8 cellular contexts compared by ENCODE assay signal in the genomic region with DNA sequence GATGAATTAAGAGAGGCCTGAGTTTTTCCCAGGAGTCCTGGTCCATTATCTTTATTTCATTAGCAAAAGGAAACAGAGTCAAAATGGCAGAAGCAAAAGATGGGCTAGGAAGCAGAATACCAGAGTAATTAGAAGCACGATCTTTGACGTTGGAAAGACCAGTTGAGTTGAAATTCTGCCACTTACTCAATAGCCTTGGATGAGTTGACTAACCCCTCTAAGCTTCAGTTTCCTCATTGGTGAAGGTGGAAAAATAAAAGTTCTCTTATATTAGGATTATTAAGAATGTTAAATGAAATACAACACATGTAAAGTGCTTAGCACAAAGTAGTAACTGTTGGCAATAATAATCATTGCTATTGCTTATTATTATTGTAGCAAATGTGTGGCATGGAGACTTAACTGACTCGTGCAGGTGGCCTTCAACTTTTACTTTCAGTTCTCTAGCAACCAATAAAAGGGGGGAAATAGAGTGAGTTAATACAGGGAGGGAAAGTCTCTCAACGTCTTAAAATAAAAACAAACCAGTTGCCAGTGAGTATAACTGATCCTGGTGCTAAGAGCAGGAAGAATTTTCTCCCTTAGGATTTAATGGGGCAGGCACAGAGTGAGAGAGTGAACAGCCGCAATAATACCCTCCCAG. TPM values are rescaled to one million over a fixed set of nuclear protein-coding genes. Genes with fewer than 3 reads are reported as not detected.
A peak's percentile ranks its signal among the peaks of the same experiment; 100 is the strongest.
DNase-seq lines count a peak whose midpoint lies in the region; ATAC-seq, FAIRE-seq and TF ChIP-seq lines count a peak whose summit lies in the region.
"Not testable (repeated sequence)": the region's sequence is repeated elsewhere in the genome, so short reads cannot be mapped to it uniquely, and the experiment has no call there.

No MANE protein-coding gene starts in this region.

- H3K9me3 ChIP-seq in CD8-positive, alpha-beta T cell (ENCODE audit: low read length); MM.1S (replicated peaks; ENCODE audit: insufficient read depth, low read length); spleen: not testable (repeated sequence)

- not testable (repeated sequence) for H3K9me2 ChIP-seq in MM.1S (replicated peaks; ENCODE audit: insufficient read depth, low read length)

- 26 to 44% (median 41%) methylated on average over 5 of the region's 5 CpGs for WGBS in spleen, 5 donors

- H3K4me3 ChIP-seq in CD8-positive, alpha-beta T cell (ENCODE audit: low read depth, low read length) = peak overlapping the region; percentile 17
- H3K4me3 ChIP-seq in MM.1S (ENCODE audit: low read length) (peak overlapping the region; percentile 32), spleen (peak overlapping the region in 3 of 8 donors; percentile 4 to 54 (median 21))
- not testable (repeated sequence) for H3K4me3 ChIP-seq in bronchial epithelial cell (ENCODE audit: low read depth, low read length)

- peak; percentile 49 for ATAC-seq in CD8-positive, alpha-beta T cell
- ATAC-seq in GM21786 (IDR thresholded peaks at IDR 0.05; ENCODE audit: unreplicated experiment) = peak; percentile 82
- peak; percentile 81 for ATAC-seq in HG03095 (IDR thresholded peaks at IDR 0.05; ENCODE audit: unreplicated experiment)

- H4K20me1 ChIP-seq in MM.1S (ENCODE audit: insufficient read depth, low read length) = not testable (repeated sequence)

- not testable (repeated sequence) for TF ChIP-seq POLR2A in spleen (IDR thresholded peaks at IDR 0.05)

- H2AFZ ChIP-seq in MM.1S (ENCODE audit: low read length) = peak overlapping the region; percentile 37

- intact Hi-C loops in CD8-positive, alpha-beta T cell (cut with DNase I, micrococcal nuclease) = loop anchor here in 1 of 2 experiments (5.0 kb wide), 1 partner anchor 666 kb away; no protein-coding TSS in a partner anchor
- intact Hi-C loops in spleen (cut with DNase I; ENCODE audit: low total_unique reads) = not testable (repeated sequence)

- H3K36me3 Mint-ChIP-seq in CD8-positive, alpha-beta T cell; activated CD4-positive, alpha-beta T cell treated with anti-CD3 and anti-CD28 coated beads, Interleukin-2, amount 10 ng/mL, durations not matched to agents 7 days and 5 days (ENCODE audit: low read depth): not testable (repeated sequence)

- CTCF ChIA-PET in CD8-positive, alpha-beta T cell (lab: Charles Lee); activated CD4-positive, alpha-beta T cell treated with anti-CD3 and anti-CD28 coated beads, Interleukin-2, amount 10 ng/mL, durations not matched to agents 7 days and 5 days (lab: Charles Lee): not testable (repeated sequence)

- not testable (repeated sequence) for H3K27ac ChIP-seq in CD8-positive, alpha-beta T cell (ENCODE audit: low read depth, low read length); MM.1S (ENCODE audit: low read length)
- peak overlapping the region in 5 of 8 donors; percentile 20 to 60 (median 30) for H3K27ac ChIP-seq in spleen

- not testable (repeated sequence) for H3K9ac ChIP-seq in MM.1S (ENCODE audit: low read length)

- not testable (repeated sequence) for H3K79me2 ChIP-seq in MM.1S (ENCODE audit: low read length)

- H3K27ac Mint-ChIP-seq in CD8-positive, alpha-beta T cell = peak overlapping the region; percentile 52
- peak overlapping the region; percentile 78 for H3K27ac Mint-ChIP-seq in activated CD4-positive, alpha-beta T cell treated with anti-CD3 and anti-CD28 coated beads, Interleukin-2, amount 10 ng/mL, durations not matched to agents 7 days and 5 days

- not testable (repeated sequence) for DNase-seq in CD8-positive, alpha-beta T cell; GM19239 (ENCODE audit: insufficient read length, low spot score); MM.1S; activated CD4-positive, alpha-beta T cell treated with anti-CD3 and anti-CD28 coated beads, Interleukin-2, amount 10 ng/mL, durations not matched to agents 7 days and 5 days; bronchial epithelial cell (ENCODE audit: low read depth); spleen

- H3F3A ChIP-seq in MM.1S (ENCODE audit: insufficient read depth, low read length) = not testable (repeated sequence)

- not testable (repeated sequence) for H3K27me3 Mint-ChIP-seq in CD8-positive, alpha-beta T cell (ENCODE audit: low read depth); activated CD4-positive, alpha-beta T cell treated with anti-CD3 and anti-CD28 coated beads, Interleukin-2, amount 10 ng/mL, durations not matched to agents 7 days and 5 days

- H3K9me3 Mint-ChIP-seq in CD8-positive, alpha-beta T cell; activated CD4-positive, alpha-beta T cell treated with anti-CD3 and anti-CD28 coated beads, Interleukin-2, amount 10 ng/mL, durations not matched to agents 7 days and 5 days: not testable (repeated sequence)

- H3K4me2 ChIP-seq in MM.1S (ENCODE audit: low read depth, low read length) = peak overlapping the region; percentile 63; the same call in 1 of the 2 replicates

- peak; percentile 82 for FAIRE-seq in GM19239 (lab: Jason Lieb, UNC)
- FAIRE-seq in bronchial epithelial cell (lab: Jason Lieb, UNC) = peak; percentile 76

- TF ChIP-seq CTCF in CD8-positive, alpha-beta T cell (IDR thresholded peaks at IDR 0.05); MM.1S (IDR thresholded peaks at IDR 0.05; ENCODE audit: low read length); bronchial epithelial cell (IDR thresholded peaks at IDR 0.05; ENCODE audit: insufficient read depth, low read length, severe bottlenecking); spleen (IDR thresholded peaks at IDR 0.05 in 8 of 11, conservative IDR thresholded peaks at IDR 0.05 in 3 of 11): not testable (repeated sequence)

- H3K4me3 Mint-ChIP-seq in CD8-positive, alpha-beta T cell = peak overlapping the region; percentile 74
- H3K4me3 Mint-ChIP-seq in activated CD4-positive, alpha-beta T cell treated with anti-CD3 and anti-CD28 coated beads, Interleukin-2, amount 10 ng/mL, durations not matched to agents 7 days and 5 days = peak overlapping the region; percentile 54

- not testable (repeated sequence) for H3K36me3 ChIP-seq in CD8-positive, alpha-beta T cell (ENCODE audit: insufficient read depth, low read length); MM.1S (replicated peaks; ENCODE audit: insufficient read depth, low read length); bronchial epithelial cell (ENCODE audit: control insufficient read depth, insufficient read depth, low read length); spleen

- peaks cover 11% of the 10 kb centered on the region for H3K4me1 Mint-ChIP-seq in CD8-positive, alpha-beta T cell (ENCODE audit: low read depth)
- peaks cover 13% of the 10 kb centered on the region for H3K4me1 Mint-ChIP-seq in activated CD4-positive, alpha-beta T cell treated with anti-CD3 and anti-CD28 coated beads, Interleukin-2, amount 10 ng/mL, durations not matched to agents 7 days and 5 days

- POLR2A ChIA-PET in CD8-positive, alpha-beta T cell (lab: Charles Lee) = interaction anchor here (1.0 to 1.4 kb wide), 2 partner anchors 39 to 51 kb away, joined by 3 to 4 read pairs; partner anchors contain the start of gene ACBD5
- POLR2A ChIA-PET in activated CD4-positive, alpha-beta T cell treated with anti-CD3 and anti-CD28 coated beads, Interleukin-2, amount 10 ng/mL, durations not matched to agents 7 days and 5 days (lab: Charles Lee) = not testable (repeated sequence)

- not testable (repeated sequence) for H3K27me3 ChIP-seq in CD8-positive, alpha-beta T cell (ENCODE audit: insufficient read depth, low read length); MM.1S (replicated peaks; ENCODE audit: insufficient read depth, low read length); bronchial epithelial cell (ENCODE audit: control insufficient read depth, insufficient read depth, low read length); spleen (replicated peaks in 1 of 7)

- not testable (repeated sequence) for H3K4me1 ChIP-seq in CD8-positive, alpha-beta T cell (ENCODE audit: insufficient read depth, low read length); MM.1S (ENCODE audit: low read length); spleen

RNA-seq across cellular contexts. Expression of gene ACBD5, which starts 50.8 kb away (rescaled TPM):
- 10 to 100 TPM; 24.4 to 25.8 TPM for total RNA-seq in CD8-positive, alpha-beta T cell
- 10 to 100 TPM; 19.2 to 21.6 TPM for total RNA-seq in activated CD4-positive, alpha-beta T cell treated with anti-CD3 and anti-CD28 coated beads, Interleukin-2, amount 10 ng/mL, durations not matched to agents 7 days and 5 days
- total RNA-seq in bronchial epithelial cell = 18.2 and 23.9 TPM in 2 replicates
- total RNA-seq in spleen = 10 to 100 TPM; 20.8 to 31.2 (median 23.7) TPM
- polyA plus RNA-seq in spleen = 10 to 100 TPM in 1 of 3 donors, 1 to 10 TPM in 2; 7.7 to 12.6 (median 8.4) TPM
